Comparison of ENCODE assay signal across 10 cellular contexts in the genomic region with DNA sequence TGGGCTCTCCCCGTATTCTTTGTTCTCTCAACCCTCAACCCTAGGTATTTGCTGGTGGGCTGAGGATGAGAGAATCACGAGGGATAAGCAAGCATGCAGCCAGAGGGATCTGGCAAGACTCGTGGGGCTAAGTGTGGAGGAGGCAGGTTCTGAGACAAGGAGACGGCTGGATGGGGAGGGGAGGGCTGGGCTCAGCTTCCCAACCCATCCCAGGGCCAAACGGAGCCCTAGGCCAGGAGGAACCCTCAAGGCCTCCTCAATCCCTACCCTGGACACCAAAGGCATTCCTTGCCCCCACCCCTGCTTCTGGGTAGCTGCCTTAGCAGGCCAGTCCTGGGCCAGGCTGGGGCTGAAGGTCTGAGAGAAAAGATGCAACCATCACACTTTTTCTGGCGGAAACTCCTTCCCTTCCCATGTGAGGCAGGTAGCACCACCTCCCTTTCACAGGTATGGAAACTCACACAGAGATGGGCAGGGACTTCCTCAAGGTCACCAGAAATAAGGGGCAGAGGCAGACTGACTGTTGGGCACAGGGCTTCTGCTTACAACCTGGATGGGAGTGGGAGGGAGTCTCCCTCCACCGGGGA. TPM values are rescaled to one million over a fixed set of nuclear protein-coding genes. Genes with fewer than 3 reads are reported as not detected.
DNase-seq lines count a peak whose midpoint lies in the region; ATAC-seq and TF ChIP-seq lines count a peak whose summit lies in the region.
"Had no signal": no experiment of that assay in that cellular context is flagged by ENCODE, and none has a peak within 500 bp of the region (broad histone marks: within the 10 kb centered on the region; RNA-seq: fewer than 3 reads in every experiment).

No MANE protein-coding gene starts in this region.

- H3K36me3 ChIP-seq in CD8-positive, alpha-beta T cell (ENCODE audit: insufficient read depth, low read length): no peaks in the 10 kb centered on the region
- H3K36me3 ChIP-seq in esophagus squamous epithelium: peaks cover 0 to 19% (median 0%) of the 10 kb centered on the region in 3 donors
- no peaks in the 10 kb centered on the region for H3K36me3 ChIP-seq in gastrocnemius medialis

- H3K4me3 Mint-ChIP-seq in CD8-positive, alpha-beta T cell: peak overlapping the region; percentile 51

- H3K27me3 ChIP-seq in CD8-positive, alpha-beta T cell (ENCODE audit: insufficient read depth, low read length): no peaks in the 10 kb centered on the region
- H3K27me3 ChIP-seq in esophagus squamous epithelium (no peaks in the 10 kb centered on the region), gastrocnemius medialis (no peaks in the 10 kb centered on the region)

- WGBS in esophagus squamous epithelium, 2 donors: 59 to 83% methylated on average over 2 to 4 of the region's 7 CpGs

- peaks cover 41% of the 10 kb centered on the region for H3K36me3 Mint-ChIP-seq in CD8-positive, alpha-beta T cell

- H3K27me3 Mint-ChIP-seq in CD8-positive, alpha-beta T cell (ENCODE audit: low read depth): no peaks in the 10 kb centered on the region

- H3K9me3 ChIP-seq in CD8-positive, alpha-beta T cell (ENCODE audit: low read length): no peaks in the 10 kb centered on the region
- H3K9me3 ChIP-seq in esophagus squamous epithelium (no peaks in the 10 kb centered on the region), gastrocnemius medialis (no peaks in the 10 kb centered on the region)

- in situ Hi-C loops in gastrocnemius medialis (cut with MboI; ENCODE audit: low sequenced_read_pairs in 4 of 4): loop anchor here in 1 of 4 donors (25.0 kb wide), 1 partner anchor 382 kb away; the partner anchor contains the start of gene LMNA

- no peaks in the 10 kb centered on the region for H3K9me3 Mint-ChIP-seq in CD8-positive, alpha-beta T cell

- CTCF ChIA-PET in CD8-positive, alpha-beta T cell (lab: Charles Lee): interaction anchor here (0.7 to 6.8 kb wide), 4 partner anchors 12 to 114 kb away, joined by 3 to 66 read pairs (median 8); no protein-coding TSS in a partner anchor

- no peak overlapping the region for H3K27ac ChIP-seq in CD8-positive, alpha-beta T cell (ENCODE audit: low read depth, low read length)
- peak overlapping the region in 3 of 4 donors; percentile 79 to 100 (median 89) for H3K27ac ChIP-seq in esophagus squamous epithelium
- peak overlapping the region; percentile 96 to 99 (median 98) for H3K27ac ChIP-seq in gastrocnemius medialis
- H3K27ac ChIP-seq: C4-2B had no signal

- TF ChIP-seq CTCF in CD8-positive, alpha-beta T cell (IDR thresholded peaks at IDR 0.05): no peak
- no peak for TF ChIP-seq CTCF in esophagus squamous epithelium (IDR thresholded peaks at IDR 0.05)
- no peak for TF ChIP-seq CTCF in gastrocnemius medialis (IDR thresholded peaks at IDR 0.05 in 4 of 5, conservative IDR thresholded peaks at IDR 0.05 in 1 of 5)

- ATAC-seq in CD8-positive, alpha-beta T cell: no peak
- no peak for ATAC-seq in gastrocnemius medialis
- ATAC-seq in GM21825 (IDR thresholded peaks at IDR 0.05; ENCODE audit: unreplicated experiment): no peak
- ATAC-seq: Panc1 had no signal

- intact Hi-C loops in CD8-positive, alpha-beta T cell (cut with DNase I, micrococcal nuclease): loop anchor here in 1 of 2 experiments (5.0 kb wide), 1 partner anchor 33 kb away; no protein-coding TSS in a partner anchor
- intact Hi-C loops in esophagus squamous epithelium (cut with DNase I) (no loop called here), gastrocnemius medialis (cut with DNase I; ENCODE audit: low total_unique reads) (loop anchor here (10.0 kb wide), 1 partner anchor 1490 kb away; the partner anchor contains the start of gene ZBTB7B)

- H3K4me3 ChIP-seq in CD8-positive, alpha-beta T cell (ENCODE audit: low read depth, low read length): no peak overlapping the region
- H3K4me3 ChIP-seq in esophagus squamous epithelium (peak overlapping the region in 1 of 4 donors; percentile 26), gastrocnemius medialis (peak overlapping the region in 3 of 4 donors; percentile 6 to 89 (median 22))

- no peak for DNase-seq in CD8-positive, alpha-beta T cell
- DNase-seq in RPMI8226: peak; percentile 71
- DNase-seq in esophagus squamous epithelium (lab: John Stamatoyannopoulos, UW): no peak
- no peak for DNase-seq in gastrocnemius medialis
- no peak for DNase-seq in T1000 (lab: John Stamatoyannopoulos, UW)
- no peak for DNase-seq in midbrain (lab: John Stamatoyannopoulos, UW)
- DNase-seq in UCSD-AML1 (lab: John Stamatoyannopoulos, UW; ENCODE audit: unreplicated experiment): no peak

- TF ChIP-seq POLR2A in esophagus squamous epithelium (IDR thresholded peaks at IDR 0.05): no peak
- no peak for TF ChIP-seq POLR2A in gastrocnemius medialis (IDR thresholded peaks at IDR 0.05)

- peaks cover 100% of the 10 kb centered on the region for H3K4me1 ChIP-seq in CD8-positive, alpha-beta T cell (ENCODE audit: insufficient read depth, low read length)
- peaks cover 87 to 100% (median 100%) of the 10 kb centered on the region in 3 donors for H3K4me1 ChIP-seq in esophagus squamous epithelium
- peaks cover 92 to 94% of the 10 kb centered on the region in 2 donors for H3K4me1 ChIP-seq in gastrocnemius medialis

- POLR2A ChIA-PET in CD8-positive, alpha-beta T cell (lab: Charles Lee): interaction anchor here (1.0 kb wide), 1 partner anchor 12 kb away, joined by 3 read pairs; no protein-coding TSS in a partner anchor

- H3K4me1 Mint-ChIP-seq in CD8-positive, alpha-beta T cell (ENCODE audit: low read depth): peaks cover 96% of the 10 kb centered on the region

- peak overlapping the region; percentile 85 for H3K27ac Mint-ChIP-seq in CD8-positive, alpha-beta T cell

RNA-seq across cellular contexts. Expression of gene MEF2D, which starts 6.2 kb away (rescaled TPM):
- total RNA-seq in CD8-positive, alpha-beta T cell: 100 to 1,000 TPM; 227 to 230 TPM
- total RNA-seq in esophagus squamous epithelium (10 to 100 TPM in 3 of 4 donors, 1 to 10 TPM in 1; 9.1 to 30.1 (median 12.1) TPM), gastrocnemius medialis (100 to 1,000 TPM; 129 to 260 (median 168) TPM)

Comparison
In these comparisons a context has a peak if more than half of its experiments do, and no peak if none do; other contexts are left out.
1. RNA of gene MEF2D, which starts 6.2 kb away (total RNA-seq): 227 to 230 TPM in CD8-positive, alpha-beta T cell and 129 to 260 TPM in gastrocnemius medialis; 9.1 to 30.1 TPM in esophagus squamous epithelium; every median in the first group is over 4 times any median in the second.